ENCODE assay signal across 8 cellular contexts in the genomic region with DNA sequence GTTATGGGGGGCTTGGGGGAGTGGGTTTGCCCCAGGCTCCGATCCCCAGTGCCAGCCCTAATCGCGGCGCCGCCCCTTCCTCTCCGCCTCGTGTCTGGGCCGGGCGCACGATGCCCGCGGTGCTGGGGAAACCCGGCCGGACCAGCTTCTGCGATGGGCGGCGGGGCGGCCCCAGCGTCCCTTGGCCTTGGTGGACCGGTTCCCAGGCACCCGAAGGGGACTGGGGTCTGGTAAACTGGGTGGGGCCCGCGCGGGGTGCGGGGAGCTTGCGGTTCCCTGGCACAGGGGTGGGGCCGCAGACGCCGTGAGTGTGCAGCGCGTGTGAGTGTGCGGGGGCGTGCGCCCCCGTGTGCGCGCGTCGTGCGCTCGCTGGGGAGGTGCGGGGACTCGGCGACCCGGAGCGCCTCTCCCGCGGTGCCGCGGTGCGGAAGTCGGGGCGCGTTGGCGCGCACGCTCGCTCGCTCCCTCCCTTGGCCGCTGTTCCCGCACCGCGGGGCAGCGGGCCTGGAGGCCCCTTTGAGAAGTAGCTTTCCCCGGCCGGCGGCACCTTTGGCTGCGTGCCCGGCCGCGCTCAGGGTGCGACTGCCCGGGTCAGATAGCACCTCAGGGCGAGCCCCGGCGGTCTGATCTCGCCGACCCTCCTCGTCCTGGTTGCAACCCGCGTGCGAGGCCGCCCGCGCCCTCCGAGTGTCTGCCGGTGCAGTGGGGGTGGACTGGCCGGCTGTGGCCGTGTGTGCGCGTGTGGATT. TPM values are rescaled to one million over a fixed set of nuclear protein-coding genes. Genes with fewer than 3 reads are reported as not detected.
A peak's percentile ranks its signal among the peaks of the same experiment; 100 is the strongest.
DNase-seq lines count a peak whose midpoint lies in the region; ATAC-seq and FAIRE-seq lines count a peak whose summit lies in the region.

No MANE protein-coding gene starts in this region.

- in situ Hi-C loops in Caki2 (cut with HindIII; ENCODE audit: low pct_unique_long_range_greater_than_20kb, low sequenced_read_pairs): no loop called here

- DNase-seq in Caki2 (ENCODE audit: low read depth) (peak; percentile 80), HK-2 (ENCODE audit: unreplicated experiment) (peak; percentile 60), RPMI7951 (ENCODE audit: low read depth) (peak; percentile 41), frontal cortex (ENCODE audit: low spot score in 2 of 2) (peak; percentile 58 to 68), occipital lobe (lab: John Stamatoyannopoulos, UW) (peak; percentile 77)
- DNase-seq in activated effector memory CD4-positive, alpha-beta T cell treated with Interleukin-2 at 50 U/mL for 16 hours: peak; percentile 51

- FAIRE-seq in frontal cortex (lab: Jason Lieb, UNC): no peak

- peak; percentile 18 for ATAC-seq in GM19468 (IDR thresholded peaks at IDR 0.05; ENCODE audit: extremely low read depth, unreplicated experiment)

- H3K27ac ChIP-seq in temporal lobe (ENCODE audit: low read depth, low read length): peak overlapping the region; percentile 94

RNA-seq across cellular contexts. Expression of gene MACIR, which starts 0.6 kb away (rescaled TPM):
- total RNA-seq in Caki2 (2014; rRNA removed; shearing (Covaris generic); ENCODE audit: low replicate concordance): 9.8 and 13.6 TPM in 2 replicates
- total RNA-seq in RPMI7951 (2014; rRNA removed; shearing (Covaris generic)): 12.0 and 14.5 TPM in 2 replicates
- total RNA-seq in frontal cortex (58.7 TPM), occipital lobe (51.8 TPM), temporal lobe (28.5 TPM)

Comparison
In these comparisons a context has a peak if more than half of its experiments do, and no peak if none do; other contexts are left out.
1. Peak in every context shown above with its lines: DNase-seq, ATAC-seq and H3K27ac ChIP-seq.